ENCODE assay signal across 2 cellular contexts in the genomic region with DNA sequence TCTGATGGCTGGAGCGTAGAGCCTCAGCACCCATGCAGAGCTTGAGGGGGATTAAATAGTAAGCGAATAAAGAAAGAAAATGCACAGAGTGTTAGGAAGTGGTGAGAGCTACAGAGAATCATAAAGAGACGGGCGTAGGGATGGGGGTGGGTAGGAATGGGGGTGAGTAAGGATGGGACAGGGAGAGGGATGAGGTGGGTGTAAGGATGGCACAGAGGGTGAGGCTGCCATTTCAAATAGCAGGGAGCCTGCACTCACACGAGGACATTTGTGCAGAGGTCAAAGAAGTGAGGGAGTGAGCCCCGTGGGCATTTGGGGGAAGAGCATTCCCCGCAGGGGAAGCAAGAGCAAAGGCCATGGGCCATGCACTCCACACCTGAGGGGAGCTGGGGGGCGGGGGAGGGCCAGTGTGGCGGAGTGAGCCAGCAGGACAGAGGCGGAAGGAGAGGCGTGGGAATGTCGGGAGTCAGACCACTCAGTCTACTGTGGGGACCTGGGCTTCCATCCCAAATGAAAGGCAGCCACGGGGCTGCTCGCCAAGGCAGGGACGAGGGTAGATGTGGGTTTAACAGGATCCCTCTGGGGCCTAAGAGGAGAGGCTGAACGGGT.
A peak's percentile ranks its signal among the peaks of the same experiment; 100 is the strongest.
TF ChIP-seq lines count a peak whose summit lies in the region.

No MANE protein-coding gene starts in this region.

TF ChIP-seq in GM23338, 12 proteins besides CTCF, POLR2A, EP300 and RAD21 (continued from another document):
- TF ChIP-seq, protein P1, sequence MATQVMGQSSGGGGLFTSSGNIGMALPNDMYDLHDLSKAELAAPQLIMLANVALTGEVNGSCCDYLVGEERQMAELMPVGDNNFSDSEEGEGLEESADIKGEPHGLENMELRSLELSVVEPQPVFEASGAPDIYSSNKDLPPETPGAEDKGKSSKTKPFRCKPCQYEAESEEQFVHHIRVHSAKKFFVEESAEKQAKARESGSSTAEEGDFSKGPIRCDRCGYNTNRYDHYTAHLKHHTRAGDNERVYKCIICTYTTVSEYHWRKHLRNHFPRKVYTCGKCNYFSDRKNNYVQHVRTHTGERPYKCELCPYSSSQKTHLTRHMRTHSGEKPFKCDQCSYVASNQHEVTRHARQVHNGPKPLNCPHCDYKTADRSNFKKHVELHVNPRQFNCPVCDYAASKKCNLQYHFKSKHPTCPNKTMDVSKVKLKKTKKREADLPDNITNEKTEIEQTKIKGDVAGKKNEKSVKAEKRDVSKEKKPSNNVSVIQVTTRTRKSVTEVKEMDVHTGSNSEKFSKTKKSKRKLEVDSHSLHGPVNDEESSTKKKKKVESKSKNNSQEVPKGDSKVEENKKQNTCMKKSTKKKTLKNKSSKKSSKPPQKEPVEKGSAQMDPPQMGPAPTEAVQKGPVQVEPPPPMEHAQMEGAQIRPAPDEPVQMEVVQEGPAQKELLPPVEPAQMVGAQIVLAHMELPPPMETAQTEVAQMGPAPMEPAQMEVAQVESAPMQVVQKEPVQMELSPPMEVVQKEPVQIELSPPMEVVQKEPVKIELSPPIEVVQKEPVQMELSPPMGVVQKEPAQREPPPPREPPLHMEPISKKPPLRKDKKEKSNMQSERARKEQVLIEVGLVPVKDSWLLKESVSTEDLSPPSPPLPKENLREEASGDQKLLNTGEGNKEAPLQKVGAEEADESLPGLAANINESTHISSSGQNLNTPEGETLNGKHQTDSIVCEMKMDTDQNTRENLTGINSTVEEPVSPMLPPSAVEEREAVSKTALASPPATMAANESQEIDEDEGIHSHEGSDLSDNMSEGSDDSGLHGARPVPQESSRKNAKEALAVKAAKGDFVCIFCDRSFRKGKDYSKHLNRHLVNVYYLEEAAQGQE (IDR thresholded peaks at IDR 0.05; ENCODE audit: unreplicated experiment): no peak
- TF ChIP-seq CREB1 (CRISPR knock-in tag; IDR thresholded peaks at IDR 0.05; ENCODE audit: low read depth) (no peak), EZH2 (IDR thresholded peaks at IDR 0.05; ENCODE audit: low read depth, unreplicated experiment) (no peak), POLR2AphosphoS5 (IDR thresholded peaks at IDR 0.05; ENCODE audit: low read depth) (no peak), STAT1 (IDR thresholded peaks at IDR 0.05; ENCODE audit: unreplicated experiment) (no peak), JUNB (IDR thresholded peaks at IDR 0.05; ENCODE audit: unreplicated experiment) (no peak), EZH2phosphoT487 (IDR thresholded peaks at IDR 0.05; ENCODE audit: unreplicated experiment) (no peak)
- TF ChIP-seq, protein P2, sequence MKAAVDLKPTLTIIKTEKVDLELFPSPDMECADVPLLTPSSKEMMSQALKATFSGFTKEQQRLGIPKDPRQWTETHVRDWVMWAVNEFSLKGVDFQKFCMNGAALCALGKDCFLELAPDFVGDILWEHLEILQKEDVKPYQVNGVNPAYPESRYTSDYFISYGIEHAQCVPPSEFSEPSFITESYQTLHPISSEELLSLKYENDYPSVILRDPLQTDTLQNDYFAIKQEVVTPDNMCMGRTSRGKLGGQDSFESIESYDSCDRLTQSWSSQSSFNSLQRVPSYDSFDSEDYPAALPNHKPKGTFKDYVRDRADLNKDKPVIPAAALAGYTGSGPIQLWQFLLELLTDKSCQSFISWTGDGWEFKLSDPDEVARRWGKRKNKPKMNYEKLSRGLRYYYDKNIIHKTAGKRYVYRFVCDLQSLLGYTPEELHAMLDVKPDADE (IDR thresholded peaks at IDR 0.05): no peak
- TF ChIP-seq, protein P3, sequence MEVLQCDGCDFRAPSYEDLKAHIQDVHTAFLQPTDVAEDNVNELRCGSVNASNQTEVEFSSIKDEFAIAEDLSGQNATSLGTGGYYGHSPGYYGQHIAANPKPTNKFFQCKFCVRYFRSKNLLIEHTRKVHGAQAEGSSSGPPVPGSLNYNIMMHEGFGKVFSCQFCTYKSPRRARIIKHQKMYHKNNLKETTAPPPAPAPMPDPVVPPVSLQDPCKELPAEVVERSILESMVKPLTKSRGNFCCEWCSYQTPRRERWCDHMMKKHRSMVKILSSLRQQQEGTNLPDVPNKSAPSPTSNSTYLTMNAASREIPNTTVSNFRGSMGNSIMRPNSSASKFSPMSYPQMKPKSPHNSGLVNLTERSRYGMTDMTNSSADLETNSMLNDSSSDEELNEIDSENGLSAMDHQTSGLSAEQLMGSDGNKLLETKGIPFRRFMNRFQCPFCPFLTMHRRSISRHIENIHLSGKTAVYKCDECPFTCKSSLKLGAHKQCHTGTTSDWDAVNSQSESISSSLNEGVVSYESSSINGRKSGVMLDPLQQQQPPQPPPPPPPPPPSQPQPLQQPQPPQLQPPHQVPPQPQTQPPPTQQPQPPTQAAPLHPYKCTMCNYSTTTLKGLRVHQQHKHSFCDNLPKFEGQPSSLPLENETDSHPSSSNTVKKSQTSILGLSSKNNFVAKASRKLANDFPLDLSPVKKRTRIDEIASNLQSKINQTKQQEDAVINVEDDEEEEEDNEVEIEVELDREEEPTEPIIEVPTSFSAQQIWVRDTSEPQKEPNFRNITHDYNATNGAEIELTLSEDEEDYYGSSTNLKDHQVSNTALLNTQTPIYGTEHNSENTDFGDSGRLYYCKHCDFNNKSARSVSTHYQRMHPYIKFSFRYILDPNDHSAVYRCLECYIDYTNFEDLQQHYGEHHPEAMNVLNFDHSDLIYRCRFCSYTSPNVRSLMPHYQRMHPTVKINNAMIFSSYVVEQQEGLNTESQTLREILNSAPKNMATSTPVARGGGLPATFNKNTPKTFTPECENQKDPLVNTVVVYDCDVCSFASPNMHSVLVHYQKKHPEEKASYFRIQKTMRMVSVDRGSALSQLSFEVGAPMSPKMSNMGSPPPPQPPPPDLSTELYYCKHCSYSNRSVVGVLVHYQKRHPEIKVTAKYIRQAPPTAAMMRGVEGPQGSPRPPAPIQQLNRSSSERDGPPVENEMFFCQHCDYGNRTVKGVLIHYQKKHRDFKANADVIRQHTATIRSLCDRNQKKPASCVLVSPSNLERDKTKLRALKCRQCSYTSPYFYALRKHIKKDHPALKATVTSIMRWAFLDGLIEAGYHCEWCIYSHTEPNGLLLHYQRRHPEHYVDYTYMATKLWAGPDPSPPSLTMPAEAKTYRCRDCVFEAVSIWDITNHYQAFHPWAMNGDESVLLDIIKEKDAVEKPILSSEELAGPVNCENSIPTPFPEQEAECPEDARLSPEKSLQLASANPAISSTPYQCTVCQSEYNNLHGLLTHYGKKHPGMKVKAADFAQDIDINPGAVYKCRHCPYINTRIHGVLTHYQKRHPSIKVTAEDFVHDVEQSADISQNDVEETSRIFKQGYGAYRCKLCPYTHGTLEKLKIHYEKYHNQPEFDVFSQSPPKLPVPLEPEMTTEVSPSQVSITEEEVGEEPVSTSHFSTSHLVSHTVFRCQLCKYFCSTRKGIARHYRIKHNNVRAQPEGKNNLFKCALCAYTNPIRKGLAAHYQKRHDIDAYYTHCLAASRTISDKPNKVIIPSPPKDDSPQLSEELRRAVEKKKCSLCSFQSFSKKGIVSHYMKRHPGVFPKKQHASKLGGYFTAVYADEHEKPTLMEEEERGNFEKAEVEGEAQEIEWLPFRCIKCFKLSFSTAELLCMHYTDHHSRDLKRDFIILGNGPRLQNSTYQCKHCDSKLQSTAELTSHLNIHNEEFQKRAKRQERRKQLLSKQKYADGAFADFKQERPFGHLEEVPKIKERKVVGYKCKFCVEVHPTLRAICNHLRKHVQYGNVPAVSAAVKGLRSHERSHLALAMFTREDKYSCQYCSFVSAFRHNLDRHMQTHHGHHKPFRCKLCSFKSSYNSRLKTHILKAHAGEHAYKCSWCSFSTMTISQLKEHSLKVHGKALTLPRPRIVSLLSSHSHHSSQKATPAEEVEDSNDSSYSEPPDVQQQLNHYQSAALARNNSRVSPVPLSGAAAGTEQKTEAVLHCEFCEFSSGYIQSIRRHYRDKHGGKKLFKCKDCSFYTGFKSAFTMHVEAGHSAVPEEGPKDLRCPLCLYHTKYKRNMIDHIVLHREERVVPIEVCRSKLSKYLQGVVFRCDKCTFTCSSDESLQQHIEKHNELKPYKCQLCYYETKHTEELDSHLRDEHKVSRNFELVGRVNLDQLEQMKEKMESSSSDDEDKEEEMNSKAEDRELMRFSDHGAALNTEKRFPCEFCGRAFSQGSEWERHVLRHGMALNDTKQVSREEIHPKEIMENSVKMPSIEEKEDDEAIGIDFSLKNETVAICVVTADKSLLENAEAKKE (CRISPR knock-in tag; IDR thresholded peaks at IDR 0.05): no peak

TF ChIP-seq in HEK293, 187 proteins besides CTCF, POLR2A, EP300 and RAD21 (continued from another document):
- TF ChIP-seq, protein P4, sequence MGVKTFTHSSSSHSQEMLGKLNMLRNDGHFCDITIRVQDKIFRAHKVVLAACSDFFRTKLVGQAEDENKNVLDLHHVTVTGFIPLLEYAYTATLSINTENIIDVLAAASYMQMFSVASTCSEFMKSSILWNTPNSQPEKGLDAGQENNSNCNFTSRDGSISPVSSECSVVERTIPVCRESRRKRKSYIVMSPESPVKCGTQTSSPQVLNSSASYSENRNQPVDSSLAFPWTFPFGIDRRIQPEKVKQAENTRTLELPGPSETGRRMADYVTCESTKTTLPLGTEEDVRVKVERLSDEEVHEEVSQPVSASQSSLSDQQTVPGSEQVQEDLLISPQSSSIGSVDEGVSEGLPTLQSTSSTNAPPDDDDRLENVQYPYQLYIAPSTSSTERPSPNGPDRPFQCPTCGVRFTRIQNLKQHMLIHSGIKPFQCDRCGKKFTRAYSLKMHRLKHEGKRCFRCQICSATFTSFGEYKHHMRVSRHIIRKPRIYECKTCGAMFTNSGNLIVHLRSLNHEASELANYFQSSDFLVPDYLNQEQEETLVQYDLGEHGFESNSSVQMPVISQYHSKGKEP (tag by site-specific recombination; IDR thresholded peaks at IDR 0.05): no peak
- TF ChIP-seq ZNF600 (tag by site-specific recombination; IDR thresholded peaks at IDR 0.05) (peak; percentile 27; the same call in 1 of the 2 replicates), ZNF404 (tag by site-specific recombination; IDR thresholded peaks at IDR 0.05) (no peak), ZNF341 (tag by site-specific recombination; IDR thresholded peaks at IDR 0.05; ENCODE audit: low read depth) (no peak), ZBTB21 (tag by site-specific recombination; IDR thresholded peaks at IDR 0.05) (no peak), GLIS1 (tag by site-specific recombination; IDR thresholded peaks at IDR 0.05) (no peak)
